Comparison of ENCODE assay signal across 1 cellular context in the genomic region with DNA sequence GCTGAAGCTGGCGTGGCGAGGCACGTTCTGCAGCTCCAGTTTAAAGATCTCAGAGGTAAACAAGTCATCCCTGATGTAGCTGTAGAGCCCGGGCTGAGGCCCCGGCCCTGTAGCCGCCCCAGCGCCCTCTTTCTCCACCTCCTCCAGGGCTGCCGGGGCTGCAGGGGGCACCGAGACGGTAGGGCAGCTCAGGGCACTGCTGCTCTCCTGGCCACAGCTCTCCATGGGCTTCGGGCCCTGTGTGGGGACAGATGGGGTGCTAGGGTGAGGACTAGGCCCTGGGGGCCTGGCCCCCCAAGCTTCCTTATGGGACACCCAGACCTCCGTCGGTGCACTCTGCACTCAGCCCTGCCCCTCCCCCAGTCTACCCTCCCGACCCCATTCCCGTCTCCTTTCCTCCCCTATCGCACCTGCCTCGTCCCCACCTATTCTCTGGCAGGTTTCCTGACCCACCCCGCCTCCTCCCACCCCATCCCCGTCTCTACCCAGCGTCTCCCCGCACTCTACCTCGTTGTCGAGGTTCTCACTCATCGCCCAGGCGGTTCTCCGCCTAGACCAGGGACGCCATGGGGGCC.
A peak's percentile ranks its signal among the peaks of the same experiment; 100 is the strongest.
TF ChIP-seq lines count a peak whose summit lies in the region.

No MANE protein-coding gene starts in this region.

TF ChIP-seq in GM12878, 131 proteins besides CTCF, POLR2A, EP300 and RAD21:
- TF ChIP-seq CREM (IDR thresholded peaks at IDR 0.05; ENCODE audit: low read depth) (no peak), BACH1 (IDR thresholded peaks at IDR 0.05; ENCODE audit: borderline replicate concordance) (0 out of 2 replicates have a peak, but pooled peaks have one; percentile 4), DPF2 (IDR thresholded peaks at IDR 0.05) (no peak), KAT2A (conservative IDR thresholded peaks at IDR 0.05; ENCODE audit: control insufficient read depth, low read depth, low read length) (no peak), ZNF24 (IDR thresholded peaks at IDR 0.05) (no peak)
- TF ChIP-seq, protein P1, sequence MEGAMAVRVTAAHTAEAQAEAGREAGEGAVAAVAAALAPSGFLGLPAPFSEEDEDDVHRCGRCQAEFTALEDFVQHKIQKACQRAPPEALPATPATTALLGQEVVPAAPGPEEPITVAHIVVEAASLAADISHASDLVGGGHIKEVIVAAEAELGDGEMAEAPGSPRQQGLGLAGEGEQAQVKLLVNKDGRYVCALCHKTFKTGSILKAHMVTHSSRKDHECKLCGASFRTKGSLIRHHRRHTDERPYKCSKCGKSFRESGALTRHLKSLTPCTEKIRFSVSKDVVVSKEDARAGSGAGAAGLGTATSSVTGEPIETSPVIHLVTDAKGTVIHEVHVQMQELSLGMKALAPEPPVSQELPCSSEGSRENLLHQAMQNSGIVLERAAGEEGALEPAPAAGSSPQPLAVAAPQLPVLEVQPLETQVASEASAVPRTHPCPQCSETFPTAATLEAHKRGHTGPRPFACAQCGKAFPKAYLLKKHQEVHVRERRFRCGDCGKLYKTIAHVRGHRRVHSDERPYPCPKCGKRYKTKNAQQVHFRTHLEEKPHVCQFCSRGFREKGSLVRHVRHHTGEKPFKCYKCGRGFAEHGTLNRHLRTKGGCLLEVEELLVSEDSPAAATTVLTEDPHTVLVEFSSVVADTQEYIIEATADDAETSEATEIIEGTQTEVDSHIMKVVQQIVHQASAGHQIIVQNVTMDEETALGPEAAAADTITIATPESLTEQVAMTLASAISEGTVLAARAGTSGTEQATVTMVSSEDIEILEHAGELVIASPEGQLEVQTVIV (IDR thresholded peaks at IDR 0.05; ENCODE audit: borderline replicate concordance, partially characterized antibody): no peak
- TF ChIP-seq, protein P2, sequence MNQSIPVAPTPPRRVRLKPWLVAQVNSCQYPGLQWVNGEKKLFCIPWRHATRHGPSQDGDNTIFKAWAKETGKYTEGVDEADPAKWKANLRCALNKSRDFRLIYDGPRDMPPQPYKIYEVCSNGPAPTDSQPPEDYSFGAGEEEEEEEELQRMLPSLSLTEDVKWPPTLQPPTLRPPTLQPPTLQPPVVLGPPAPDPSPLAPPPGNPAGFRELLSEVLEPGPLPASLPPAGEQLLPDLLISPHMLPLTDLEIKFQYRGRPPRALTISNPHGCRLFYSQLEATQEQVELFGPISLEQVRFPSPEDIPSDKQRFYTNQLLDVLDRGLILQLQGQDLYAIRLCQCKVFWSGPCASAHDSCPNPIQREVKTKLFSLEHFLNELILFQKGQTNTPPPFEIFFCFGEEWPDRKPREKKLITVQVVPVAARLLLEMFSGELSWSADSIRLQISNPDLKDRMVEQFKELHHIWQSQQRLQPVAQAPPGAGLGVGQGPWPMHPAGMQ (IDR thresholded peaks at IDR 0.05; ENCODE audit: borderline replicate concordance): no peak
